Comparison of ENCODE assay signal across 1 cellular context in the genomic region with DNA sequence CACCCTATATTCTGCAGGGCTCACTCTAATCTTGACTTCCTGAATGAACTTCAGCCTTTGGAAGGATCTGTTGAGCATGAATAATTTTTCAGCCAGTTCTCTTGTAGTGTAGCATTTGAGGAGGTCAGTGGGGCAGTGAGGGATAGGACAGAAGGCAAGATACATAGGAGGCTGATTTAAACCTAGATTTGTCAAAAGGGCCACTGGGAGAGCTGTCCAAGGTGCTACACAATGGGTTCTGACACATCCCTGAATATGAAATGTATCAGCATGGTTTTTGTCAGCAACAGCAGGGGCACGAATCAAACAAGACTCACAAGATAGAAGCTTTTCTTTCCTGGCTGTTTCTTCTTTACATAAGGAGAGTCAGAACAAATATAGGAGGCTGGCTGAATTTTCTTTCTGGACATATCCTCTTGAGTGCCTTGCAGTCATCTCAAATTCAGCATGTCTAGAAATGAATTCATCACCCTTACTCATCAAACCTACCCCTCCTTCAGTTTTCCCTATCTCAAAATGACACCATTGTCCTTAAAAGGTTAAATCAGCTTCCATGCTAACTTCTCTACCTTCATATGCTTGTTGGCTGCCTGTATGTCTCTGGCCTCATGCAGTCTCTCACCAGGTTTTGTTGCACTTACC.
TF ChIP-seq lines count a peak whose summit lies in the region.

No MANE protein-coding gene starts in this region.

TF ChIP-seq in HepG2, 621 proteins besides CTCF, POLR2A, EP300 and RAD21 (continued from another document and continues in another):
- TF ChIP-seq ZBTB46 (CRISPR knock-in tag; IDR thresholded peaks at IDR 0.05; ENCODE audit: borderline replicate concordance) (no peak), ELF1 (CRISPR knock-in tag; IDR thresholded peaks at IDR 0.05) (no peak), NFRKB (IDR thresholded peaks at IDR 0.05) (no peak), GFI1 (CRISPR knock-in tag; IDR thresholded peaks at IDR 0.05; ENCODE audit: borderline replicate concordance) (no peak), ZSCAN12 (CRISPR knock-in tag; IDR thresholded peaks at IDR 0.05) (0 out of 2 replicates have a peak, but pooled peaks have one; percentile 87), ZNF281 (CRISPR knock-in tag; IDR thresholded peaks at IDR 0.05; ENCODE audit: borderline replicate concordance) (0 out of 2 replicates have a peak, but pooled peaks have one; percentile 10), AGO2 (optimal IDR thresholded peaks at IDR 0.05; ENCODE audit: low read depth, low read length) (no peak), MAF1 (CRISPR knock-in tag; IDR thresholded peaks at IDR 0.05; ENCODE audit: borderline replicate concordance) (0 out of 2 replicates have a peak, but pooled peaks have one; percentile 38), TOPORS (CRISPR knock-in tag; IDR thresholded peaks at IDR 0.05) (no peak), ZFY (CRISPR knock-in tag; IDR thresholded peaks at IDR 0.05) (no peak), MIER2 (CRISPR knock-in tag; IDR thresholded peaks at IDR 0.05) (peak; percentile 98), ZBTB20 (CRISPR knock-in tag; IDR thresholded peaks at IDR 0.05; ENCODE audit: borderline replicate concordance, low read depth) (no peak), MEIS1 (CRISPR knock-in tag; IDR thresholded peaks at IDR 0.05; ENCODE audit: borderline replicate concordance) (no peak), FOXK1 (CRISPR knock-in tag; IDR thresholded peaks at IDR 0.05; ENCODE audit: borderline replicate concordance, low read depth) (peak; percentile 67; the same call in 1 of the 2 replicates), ETV6 (CRISPR knock-in tag; conservative IDR thresholded peaks at IDR 0.05) (0 out of 2 replicates have a peak, but pooled peaks have one; percentile 21), ZNF782 (CRISPR knock-in tag; IDR thresholded peaks at IDR 0.05; ENCODE audit: borderline replicate concordance) (no peak), SOX5 (CRISPR knock-in tag; IDR thresholded peaks at IDR 0.05; ENCODE audit: borderline replicate concordance) (no peak), HCFC1 (IDR thresholded peaks at IDR 0.05; ENCODE audit: low read depth, low read length) (no peak), TCF7 (IDR thresholded peaks at IDR 0.05; ENCODE audit: low read depth) (no peak), ZNF367 (CRISPR knock-in tag; IDR thresholded peaks at IDR 0.05; ENCODE audit: borderline replicate concordance) (peak; percentile 25; the same call in 1 of the 2 replicates), NR2F6 (IDR thresholded peaks at IDR 0.05) (no peak), NR2F6 (CRISPR knock-in tag; IDR thresholded peaks at IDR 0.05) (0 out of 2 replicates have a peak, but pooled peaks have one; percentile 9), IRX3 (CRISPR knock-in tag; IDR thresholded peaks at IDR 0.05; ENCODE audit: borderline replicate concordance, low read depth) (0 out of 2 replicates have a peak, but pooled peaks have one; percentile 55), ETS1 (CRISPR knock-in tag; IDR thresholded peaks at IDR 0.05) (0 out of 2 replicates have a peak, but pooled peaks have one; percentile 6), DMAP1 (CRISPR knock-in tag; IDR thresholded peaks at IDR 0.05) (no peak), FLYWCH1 (CRISPR knock-in tag; IDR thresholded peaks at IDR 0.05) (no peak), AKAP8 (CRISPR knock-in tag; IDR thresholded peaks at IDR 0.05) (no peak), ZNF513 (CRISPR knock-in tag; conservative IDR thresholded peaks at IDR 0.05) (no peak), ZNF260 (CRISPR knock-in tag; IDR thresholded peaks at IDR 0.05; ENCODE audit: borderline replicate concordance, low read depth) (no peak), TBX3 (IDR thresholded peaks at IDR 0.05; ENCODE audit: borderline replicate concordance) (no peak), CEBPB (IDR thresholded peaks at IDR 0.05; ENCODE audit: borderline replicate concordance, low read depth, low read length) (no peak), ZNF777 (CRISPR knock-in tag; IDR thresholded peaks at IDR 0.05) (no peak), HHEX (CRISPR knock-in tag; IDR thresholded peaks at IDR 0.05) (no peak), MED13 (CRISPR knock-in tag; IDR thresholded peaks at IDR 0.05) (no peak), MTF2 (CRISPR knock-in tag; IDR thresholded peaks at IDR 0.05; ENCODE audit: borderline replicate concordance) (no peak), RFX3 (CRISPR knock-in tag; IDR thresholded peaks at IDR 0.05) (0 out of 2 replicates have a peak, but pooled peaks have one; percentile 26), ZNF350 (CRISPR knock-in tag; IDR thresholded peaks at IDR 0.05; ENCODE audit: borderline replicate concordance, low read depth) (no peak)
- TF ChIP-seq, protein P1, sequence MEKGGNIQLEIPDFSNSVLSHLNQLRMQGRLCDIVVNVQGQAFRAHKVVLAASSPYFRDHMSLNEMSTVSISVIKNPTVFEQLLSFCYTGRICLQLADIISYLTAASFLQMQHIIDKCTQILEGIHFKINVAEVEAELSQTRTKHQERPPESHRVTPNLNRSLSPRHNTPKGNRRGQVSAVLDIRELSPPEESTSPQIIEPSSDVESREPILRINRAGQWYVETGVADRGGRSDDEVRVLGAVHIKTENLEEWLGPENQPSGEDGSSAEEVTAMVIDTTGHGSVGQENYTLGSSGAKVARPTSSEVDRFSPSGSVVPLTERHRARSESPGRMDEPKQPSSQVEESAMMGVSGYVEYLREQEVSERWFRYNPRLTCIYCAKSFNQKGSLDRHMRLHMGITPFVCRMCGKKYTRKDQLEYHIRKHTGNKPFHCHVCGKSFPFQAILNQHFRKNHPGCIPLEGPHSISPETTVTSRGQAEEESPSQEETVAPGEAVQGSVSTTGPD (CRISPR knock-in tag; IDR thresholded peaks at IDR 0.05), result no peak
- TF ChIP-seq, protein P2, sequence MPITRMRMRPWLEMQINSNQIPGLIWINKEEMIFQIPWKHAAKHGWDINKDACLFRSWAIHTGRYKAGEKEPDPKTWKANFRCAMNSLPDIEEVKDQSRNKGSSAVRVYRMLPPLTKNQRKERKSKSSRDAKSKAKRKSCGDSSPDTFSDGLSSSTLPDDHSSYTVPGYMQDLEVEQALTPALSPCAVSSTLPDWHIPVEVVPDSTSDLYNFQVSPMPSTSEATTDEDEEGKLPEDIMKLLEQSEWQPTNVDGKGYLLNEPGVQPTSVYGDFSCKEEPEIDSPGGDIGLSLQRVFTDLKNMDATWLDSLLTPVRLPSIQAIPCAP (CRISPR knock-in tag; IDR thresholded peaks at IDR 0.05; ENCODE audit: low read depth), result peak; percentile 48; the same call in 1 of the 2 replicates
- TF ChIP-seq, protein P3, sequence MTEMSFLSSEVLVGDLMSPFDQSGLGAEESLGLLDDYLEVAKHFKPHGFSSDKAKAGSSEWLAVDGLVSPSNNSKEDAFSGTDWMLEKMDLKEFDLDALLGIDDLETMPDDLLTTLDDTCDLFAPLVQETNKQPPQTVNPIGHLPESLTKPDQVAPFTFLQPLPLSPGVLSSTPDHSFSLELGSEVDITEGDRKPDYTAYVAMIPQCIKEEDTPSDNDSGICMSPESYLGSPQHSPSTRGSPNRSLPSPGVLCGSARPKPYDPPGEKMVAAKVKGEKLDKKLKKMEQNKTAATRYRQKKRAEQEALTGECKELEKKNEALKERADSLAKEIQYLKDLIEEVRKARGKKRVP (CRISPR knock-in tag; IDR thresholded peaks at IDR 0.05), result no peak
- TF ChIP-seq, protein P4, sequence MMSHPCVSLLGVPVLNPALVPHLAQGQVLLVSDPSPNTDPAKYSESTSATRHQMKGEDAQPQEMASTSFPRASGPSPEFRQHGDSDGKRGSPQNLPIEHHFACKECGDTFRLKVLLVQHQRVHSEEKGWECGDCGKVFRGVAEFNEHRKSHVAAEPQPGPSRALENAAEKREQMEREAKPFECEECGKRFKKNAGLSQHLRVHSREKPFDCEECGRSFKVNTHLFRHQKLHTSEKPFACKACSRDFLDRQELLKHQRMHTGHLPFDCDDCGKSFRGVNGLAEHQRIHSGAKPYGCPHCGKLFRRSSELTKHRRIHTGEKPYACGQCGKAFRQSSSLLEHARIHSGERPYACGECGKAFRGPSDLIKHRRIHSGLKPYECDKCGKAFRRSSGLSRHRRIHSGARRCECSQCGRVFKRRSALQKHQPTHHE (CRISPR knock-in tag; IDR thresholded peaks at IDR 0.05; ENCODE audit: borderline replicate concordance), result no peak
- TF ChIP-seq, protein P5, sequence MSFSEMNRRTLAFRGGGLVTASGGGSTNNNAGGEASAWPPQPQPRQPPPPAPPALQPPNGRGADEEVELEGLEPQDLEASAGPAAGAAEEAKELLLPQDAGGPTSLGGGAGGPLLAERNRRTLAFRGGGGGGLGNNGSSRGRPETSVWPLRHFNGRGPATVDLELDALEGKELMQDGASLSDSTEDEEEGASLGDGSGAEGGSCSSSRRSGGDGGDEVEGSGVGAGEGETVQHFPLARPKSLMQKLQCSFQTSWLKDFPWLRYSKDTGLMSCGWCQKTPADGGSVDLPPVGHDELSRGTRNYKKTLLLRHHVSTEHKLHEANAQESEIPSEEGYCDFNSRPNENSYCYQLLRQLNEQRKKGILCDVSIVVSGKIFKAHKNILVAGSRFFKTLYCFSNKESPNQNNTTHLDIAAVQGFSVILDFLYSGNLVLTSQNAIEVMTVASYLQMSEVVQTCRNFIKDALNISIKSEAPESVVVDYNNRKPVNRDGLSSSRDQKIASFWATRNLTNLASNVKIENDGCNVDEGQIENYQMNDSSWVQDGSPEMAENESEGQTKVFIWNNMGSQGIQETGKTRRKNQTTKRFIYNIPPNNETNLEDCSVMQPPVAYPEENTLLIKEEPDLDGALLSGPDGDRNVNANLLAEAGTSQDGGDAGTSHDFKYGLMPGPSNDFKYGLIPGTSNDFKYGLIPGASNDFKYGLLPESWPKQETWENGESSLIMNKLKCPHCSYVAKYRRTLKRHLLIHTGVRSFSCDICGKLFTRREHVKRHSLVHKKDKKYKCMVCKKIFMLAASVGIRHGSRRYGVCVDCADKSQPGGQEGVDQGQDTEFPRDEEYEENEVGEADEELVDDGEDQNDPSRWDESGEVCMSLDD (CRISPR knock-in tag; IDR thresholded peaks at IDR 0.05; ENCODE audit: borderline replicate concordance), result no peak
- TF ChIP-seq, protein P6, sequence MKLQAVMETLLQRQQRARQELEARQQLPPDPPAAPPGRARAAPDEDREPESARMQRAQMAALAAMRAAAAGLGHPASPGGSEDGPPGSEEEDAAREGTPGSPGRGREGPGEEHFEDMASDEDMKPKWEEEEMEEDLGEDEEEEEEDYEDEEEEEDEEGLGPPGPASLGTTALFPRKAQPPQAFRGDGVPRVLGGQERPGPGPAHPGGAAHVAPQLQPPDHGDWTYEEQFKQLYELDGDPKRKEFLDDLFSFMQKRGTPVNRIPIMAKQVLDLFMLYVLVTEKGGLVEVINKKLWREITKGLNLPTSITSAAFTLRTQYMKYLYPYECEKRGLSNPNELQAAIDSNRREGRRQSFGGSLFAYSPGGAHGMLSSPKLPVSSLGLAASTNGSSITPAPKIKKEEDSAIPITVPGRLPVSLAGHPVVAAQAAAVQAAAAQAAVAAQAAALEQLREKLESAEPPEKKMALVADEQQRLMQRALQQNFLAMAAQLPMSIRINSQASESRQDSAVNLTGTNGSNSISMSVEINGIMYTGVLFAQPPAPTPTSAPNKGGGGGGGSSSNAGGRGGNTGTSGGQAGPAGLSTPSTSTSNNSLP (IDR thresholded peaks at IDR 0.05; ENCODE audit: low read depth, low read length), result no peak
- TF ChIP-seq, protein P7, sequence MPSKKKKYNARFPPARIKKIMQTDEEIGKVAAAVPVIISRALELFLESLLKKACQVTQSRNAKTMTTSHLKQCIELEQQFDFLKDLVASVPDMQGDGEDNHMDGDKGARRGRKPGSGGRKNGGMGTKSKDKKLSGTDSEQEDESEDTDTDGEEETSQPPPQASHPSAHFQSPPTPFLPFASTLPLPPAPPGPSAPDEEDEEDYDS (CRISPR knock-in tag; IDR thresholded peaks at IDR 0.05), result no peak; the same call in 1 of the 2 replicates
